In the genomic region with DNA sequence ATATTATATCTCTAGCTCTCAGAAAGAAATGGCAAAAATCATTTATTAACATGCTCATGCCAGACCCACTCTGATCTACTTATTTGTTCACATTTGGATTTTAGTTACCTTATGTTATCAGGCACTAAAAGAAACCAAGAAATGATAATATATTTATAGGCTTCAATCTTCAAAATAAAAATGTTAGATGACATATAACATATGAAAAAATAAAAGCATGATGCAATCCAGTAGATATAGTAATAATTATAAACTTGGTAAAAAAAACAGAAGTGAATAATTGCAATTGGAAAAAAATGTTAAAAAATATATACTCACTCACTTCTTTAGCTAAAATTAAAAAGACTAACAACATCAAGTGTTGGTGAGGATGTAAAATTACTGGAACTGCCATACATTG, we compare ENCODE assay signal across 6 cellular contexts.
"Had no signal": no experiment of that assay in that cellular context is flagged by ENCODE, and none has a peak within 500 bp of the region (broad histone marks: within the 10 kb centered on the region; RNA-seq: fewer than 3 reads in every experiment).

No MANE protein-coding gene starts in this region.

- H3K4me2 ChIP-seq: GM23338 had no signal

- FAIRE-seq: HTR-8/SVneo had no signal

- ATAC-seq: GM23338, HCT116 had no signal

- H3K4me3 ChIP-seq: GM23338, HAP-1 had no signal

- DNase-seq: H7, KG1 had no signal

- H3K36me3 ChIP-seq: HAP-1 had no signal

- H2AFZ ChIP-seq: GM23338 had no signal

- H3K9me3 ChIP-seq: HAP-1 had no signal
